ENCODE assay signal across 1 cellular context in the genomic region with DNA sequence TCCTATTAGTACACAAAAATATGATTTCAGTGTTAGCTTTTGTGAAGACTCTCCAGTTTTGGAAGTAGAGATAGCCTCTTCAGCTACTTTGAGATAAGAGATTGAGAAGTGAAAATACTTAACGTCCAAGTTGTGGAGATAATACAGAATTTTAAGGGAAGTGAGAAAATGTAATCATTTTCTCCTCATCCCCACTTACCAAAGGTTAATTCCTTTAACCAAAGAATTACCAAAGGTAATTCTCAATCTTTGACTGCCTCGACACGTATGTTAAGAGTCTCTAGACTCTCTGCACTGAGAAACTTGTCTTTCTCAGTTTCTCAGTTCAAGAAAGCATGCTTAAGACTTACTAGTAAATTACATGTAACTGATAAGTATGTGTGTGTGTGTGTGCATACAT.
TF ChIP-seq lines count a peak whose summit lies in the region.

No MANE protein-coding gene starts in this region.

TF ChIP-seq in GM12878, 131 proteins besides CTCF, POLR2A, EP300 and RAD21:
- peak; percentile 78 for TF ChIP-seq MTA2 (IDR thresholded peaks at IDR 0.05; ENCODE audit: low read depth)
- TF ChIP-seq, protein P1, sequence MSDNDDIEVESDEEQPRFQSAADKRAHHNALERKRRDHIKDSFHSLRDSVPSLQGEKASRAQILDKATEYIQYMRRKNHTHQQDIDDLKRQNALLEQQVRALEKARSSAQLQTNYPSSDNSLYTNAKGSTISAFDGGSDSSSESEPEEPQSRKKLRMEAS (IDR thresholded peaks at IDR 0.05; ENCODE audit: low read depth, low read length): no peak
- TF ChIP-seq POLR2AphosphoS2 (IDR thresholded peaks at IDR 0.05; ENCODE audit: low read depth, low read length): no peak
- peak; percentile 79 for TF ChIP-seq NR2F1 (conservative IDR thresholded peaks at IDR 0.05)
- peak; percentile 51; the same call in 1 of the 2 replicates for TF ChIP-seq DPF2 (IDR thresholded peaks at IDR 0.05)
- TF ChIP-seq EED (IDR thresholded peaks at IDR 0.05; ENCODE audit: low read depth): no peak
- TF ChIP-seq, protein P2, sequence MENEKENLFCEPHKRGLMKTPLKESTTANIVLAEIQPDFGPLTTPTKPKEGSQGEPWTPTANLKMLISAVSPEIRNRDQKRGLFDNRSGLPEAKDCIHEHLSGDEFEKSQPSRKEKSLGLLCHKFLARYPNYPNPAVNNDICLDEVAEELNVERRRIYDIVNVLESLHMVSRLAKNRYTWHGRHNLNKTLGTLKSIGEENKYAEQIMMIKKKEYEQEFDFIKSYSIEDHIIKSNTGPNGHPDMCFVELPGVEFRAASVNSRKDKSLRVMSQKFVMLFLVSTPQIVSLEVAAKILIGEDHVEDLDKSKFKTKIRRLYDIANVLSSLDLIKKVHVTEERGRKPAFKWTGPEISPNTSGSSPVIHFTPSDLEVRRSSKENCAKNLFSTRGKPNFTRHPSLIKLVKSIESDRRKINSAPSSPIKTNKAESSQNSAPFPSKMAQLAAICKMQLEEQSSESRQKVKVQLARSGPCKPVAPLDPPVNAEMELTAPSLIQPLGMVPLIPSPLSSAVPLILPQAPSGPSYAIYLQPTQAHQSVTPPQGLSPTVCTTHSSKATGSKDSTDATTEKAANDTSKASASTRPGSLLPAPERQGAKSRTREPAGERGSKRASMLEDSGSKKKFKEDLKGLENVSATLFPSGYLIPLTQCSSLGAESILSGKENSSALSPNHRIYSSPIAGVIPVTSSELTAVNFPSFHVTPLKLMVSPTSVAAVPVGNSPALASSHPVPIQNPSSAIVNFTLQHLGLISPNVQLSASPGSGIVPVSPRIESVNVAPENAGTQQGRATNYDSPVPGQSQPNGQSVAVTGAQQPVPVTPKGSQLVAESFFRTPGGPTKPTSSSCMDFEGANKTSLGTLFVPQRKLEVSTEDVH (IDR thresholded peaks at IDR 0.05; ENCODE audit: low read depth, partially characterized antibody): no peak
- TF ChIP-seq RUNX3 (IDR thresholded peaks at IDR 0.05; ENCODE audit: low read length): peak; percentile 52; the same call in 1 of the 2 replicates
- TF ChIP-seq SIX5 (IDR thresholded peaks at IDR 0.05; ENCODE audit: low read depth, low read length, severe bottlenecking): no peak
- peak; percentile 32; the same call in 1 of the 2 replicates for TF ChIP-seq ATF7 (IDR thresholded peaks at IDR 0.05; ENCODE audit: low read depth)
- 0 out of 2 replicates have a peak, but pooled peaks have one; percentile 8 for TF ChIP-seq ZNF24 (IDR thresholded peaks at IDR 0.05)
- TF ChIP-seq SPI1 (IDR thresholded peaks at IDR 0.05; ENCODE audit: borderline replicate concordance, insufficient read depth, low read depth, low read length): peak; percentile 70; the same call in 1 of the 2 replicates
- no peak for TF ChIP-seq CHD2 (IDR thresholded peaks at IDR 0.05; ENCODE audit: borderline replicate concordance, low read depth, low read length)
- TF ChIP-seq IKZF2 (IDR thresholded peaks at IDR 0.05): peak; percentile 53 to 66; a peak in 3 of 4 replicates
